Comparison of ENCODE assay signal across 13 cellular contexts in the genomic region with DNA sequence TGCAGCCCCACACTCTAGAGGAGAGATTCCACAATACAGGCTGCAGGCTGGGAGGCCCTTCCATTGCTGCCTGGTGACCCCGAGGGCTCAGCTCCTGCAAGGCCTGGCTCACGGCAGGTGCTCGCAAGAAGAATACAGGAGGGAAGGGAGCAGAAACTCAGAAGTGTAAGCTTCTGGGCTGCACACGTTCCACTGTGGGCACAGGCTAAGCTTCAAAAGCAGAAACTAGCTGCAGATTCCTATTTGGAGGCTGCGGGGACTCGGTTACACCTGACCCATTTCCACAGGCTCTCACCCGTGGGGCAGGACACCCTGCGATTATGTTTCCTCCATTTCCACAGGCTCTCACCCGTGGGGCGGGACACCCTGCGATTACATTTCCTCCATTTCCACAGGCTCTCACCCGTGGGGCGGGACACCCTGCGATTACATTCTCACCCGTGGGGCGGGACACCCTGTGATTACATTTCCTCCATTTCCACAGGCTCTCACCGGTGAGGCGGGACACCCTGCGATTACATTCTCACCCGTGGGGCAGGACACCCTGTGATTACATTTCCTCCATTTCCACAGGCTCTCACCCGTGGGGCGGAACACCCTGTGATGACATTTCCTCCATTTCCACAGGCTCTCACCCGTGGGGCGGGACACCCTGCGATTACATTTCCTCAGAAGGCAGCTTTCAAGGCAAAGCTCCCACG. TPM values are rescaled to one million over a fixed set of nuclear protein-coding genes. Genes with fewer than 3 reads are reported as not detected.
DNase-seq lines count a peak whose midpoint lies in the region; ATAC-seq and TF ChIP-seq lines count a peak whose summit lies in the region.
"Had no signal": no experiment of that assay in that cellular context is flagged by ENCODE, and none has a peak within 500 bp of the region (broad histone marks: within the 10 kb centered on the region; RNA-seq: fewer than 3 reads in every experiment).

No MANE protein-coding gene starts in this region.

- peaks cover 7% of the 10 kb centered on the region for H3K36me3 Mint-ChIP-seq in activated naive CD4-positive, alpha-beta T cell treated with anti-CD3 and anti-CD28 coated beads for 36 hours (ENCODE audit: low read depth)
- H3K36me3 Mint-ChIP-seq: activated naive CD8-positive, alpha-beta T cell had no signal

- ATAC-seq in left ventricle myocardium superior (no peak), GM18870 (IDR thresholded peaks at IDR 0.05; ENCODE audit: unreplicated experiment) (no peak)

- H3K36me3 ChIP-seq in OCI-LY3 (replicated peaks; ENCODE audit: low read depth, low read length): peaks cover 56% of the 10 kb centered on the region
- peaks cover 21% of the 10 kb centered on the region for H3K36me3 ChIP-seq in BE2C
- H3K36me3 ChIP-seq: colonic mucosa had no signal

- intact Hi-C loops in left ventricle myocardium superior (cut with micrococcal nuclease) (no loop called here), posterior vena cava (cut with DNase I) (no loop called here)
- intact Hi-C loops in activated naive CD4-positive, alpha-beta T cell treated with anti-CD3 and anti-CD28 coated beads for 36 hours (cut with micrococcal nuclease): no loop called here

- H3K27me3 Mint-ChIP-seq in activated naive CD4-positive, alpha-beta T cell treated with anti-CD3 and anti-CD28 coated beads for 36 hours (ENCODE audit: low read depth): no peaks in the 10 kb centered on the region
- H3K27me3 Mint-ChIP-seq: activated naive CD8-positive, alpha-beta T cell had no signal

- no peak overlapping the region for H2AFZ ChIP-seq in OCI-LY3 (ENCODE audit: low read depth, low read length)

- no peaks in the 10 kb centered on the region for H3K9me3 Mint-ChIP-seq in activated naive CD4-positive, alpha-beta T cell treated with anti-CD3 and anti-CD28 coated beads for 36 hours

- H4K20me1 ChIP-seq in OCI-LY3 (ENCODE audit: insufficient read depth, low read length): peaks cover 98% of the 10 kb centered on the region

- H3K4me3 ChIP-seq in OCI-LY3 (ENCODE audit: low read length) (no peak overlapping the region), BE2C (ENCODE audit: low read depth, low read length) (no peak overlapping the region)
- H3K4me3 ChIP-seq: colonic mucosa had no signal

- H3K27ac Mint-ChIP-seq in activated naive CD4-positive, alpha-beta T cell treated with anti-CD3 and anti-CD28 coated beads for 36 hours: no peak overlapping the region
- H3K27ac Mint-ChIP-seq: activated naive CD8-positive, alpha-beta T cell had no signal

- H3K4me2 ChIP-seq in OCI-LY3 (ENCODE audit: low read length): peak overlapping the region; percentile 36

- H3K4me1 ChIP-seq in OCI-LY3 (ENCODE audit: low read length): peaks cover 55% of the 10 kb centered on the region
- H3K4me1 ChIP-seq in BE2C: no peaks in the 10 kb centered on the region
- H3K4me1 ChIP-seq: colonic mucosa had no signal

- CTCF ChIA-PET in activated naive CD4-positive, alpha-beta T cell treated with anti-CD3 and anti-CD28 coated beads for 36 hours (lab: Charles Lee): no interaction called here

- peaks cover 22% of the 10 kb centered on the region for H3K4me1 Mint-ChIP-seq in activated naive CD4-positive, alpha-beta T cell treated with anti-CD3 and anti-CD28 coated beads for 36 hours (ENCODE audit: low read depth)

- H3K27me3 ChIP-seq in OCI-LY3 (ENCODE audit: low read depth, low read length): no peaks in the 10 kb centered on the region
- H3K27me3 ChIP-seq in BE2C: no peaks in the 10 kb centered on the region
- H3K27me3 ChIP-seq: colonic mucosa had no signal

- H3K9me3 ChIP-seq in OCI-LY3 (ENCODE audit: insufficient read depth, low read length) (no peaks in the 10 kb centered on the region), BE2C (no peaks in the 10 kb centered on the region)
- H3K9me3 ChIP-seq: colonic mucosa had no signal

- no peak overlapping the region for H3K4me3 Mint-ChIP-seq in activated naive CD4-positive, alpha-beta T cell treated with anti-CD3 and anti-CD28 coated beads for 36 hours
- H3K4me3 Mint-ChIP-seq: activated naive CD8-positive, alpha-beta T cell had no signal

- H3K27ac ChIP-seq in OCI-LY3 (ENCODE audit: low read length): peak overlapping the region; percentile 40
- H3K27ac ChIP-seq: C4-2B, colonic mucosa had no signal

- TF ChIP-seq CTCF in OCI-LY3 (IDR thresholded peaks at IDR 0.05; ENCODE audit: low read depth, low read length) (no peak), BE2C (IDR thresholded peaks at IDR 0.05; ENCODE audit: low read depth, low read length) (no peak)

- peak; percentile 57 for DNase-seq in COLO668 (lab: John Stamatoyannopoulos, UW; ENCODE audit: unreplicated experiment)
- DNase-seq in left ventricle myocardium superior: peak; percentile 18
- DNase-seq in posterior vena cava (ENCODE audit: low spot score): peak; percentile 55
- DNase-seq in NCI-H526 treated with DMSO at 0.1 percent for 48 hours (lab: John Stamatoyannopoulos, UW): no peak
- no peak for DNase-seq in BE2C
- DNase-seq in activated naive CD4-positive, alpha-beta T cell treated with anti-CD3 and anti-CD28 coated beads for 36 hours: no peak
- DNase-seq: colonic mucosa, NCI-H1092, NCI-H748 treated with DMSO at 0.1 percent for 48 hours had no signal

- H3K9ac ChIP-seq in OCI-LY3 (ENCODE audit: low read length): no peak overlapping the region

- peaks cover 100% of the 10 kb centered on the region for H3K79me2 ChIP-seq in OCI-LY3 (ENCODE audit: low read length)

RNA-seq across cellular contexts. Expression of a gene that starts 10.3 kb away (rescaled TPM):
- total RNA-seq in left ventricle myocardium superior (13.4 TPM), posterior vena cava (10 to 100 TPM; 30.8 to 36.9 TPM)
- polyA plus RNA-seq in BE2C (2012; ENCODE audit: insufficient read depth, insufficient read length, low read depth): 28.2 TPM
- 10 to 100 TPM; 31.2 to 34.1 TPM for total RNA-seq in activated naive CD4-positive, alpha-beta T cell treated with anti-CD3 and anti-CD28 coated beads for 36 hours

Comparison
In these comparisons a context has a peak if more than half of its experiments do, and no peak if none do; other contexts are left out.
1. DNase-seq: peak in COLO668 (single experiment), left ventricle myocardium superior (single experiment) and posterior vena cava (single experiment); none in NCI-H526 treated with DMSO at 0.1 percent for 48 hours (single experiment), BE2C (single experiment) and activated naive CD4-positive, alpha-beta T cell treated with anti-CD3 and anti-CD28 coated beads for 36 hours (single experiment).